In the genomic region with DNA sequence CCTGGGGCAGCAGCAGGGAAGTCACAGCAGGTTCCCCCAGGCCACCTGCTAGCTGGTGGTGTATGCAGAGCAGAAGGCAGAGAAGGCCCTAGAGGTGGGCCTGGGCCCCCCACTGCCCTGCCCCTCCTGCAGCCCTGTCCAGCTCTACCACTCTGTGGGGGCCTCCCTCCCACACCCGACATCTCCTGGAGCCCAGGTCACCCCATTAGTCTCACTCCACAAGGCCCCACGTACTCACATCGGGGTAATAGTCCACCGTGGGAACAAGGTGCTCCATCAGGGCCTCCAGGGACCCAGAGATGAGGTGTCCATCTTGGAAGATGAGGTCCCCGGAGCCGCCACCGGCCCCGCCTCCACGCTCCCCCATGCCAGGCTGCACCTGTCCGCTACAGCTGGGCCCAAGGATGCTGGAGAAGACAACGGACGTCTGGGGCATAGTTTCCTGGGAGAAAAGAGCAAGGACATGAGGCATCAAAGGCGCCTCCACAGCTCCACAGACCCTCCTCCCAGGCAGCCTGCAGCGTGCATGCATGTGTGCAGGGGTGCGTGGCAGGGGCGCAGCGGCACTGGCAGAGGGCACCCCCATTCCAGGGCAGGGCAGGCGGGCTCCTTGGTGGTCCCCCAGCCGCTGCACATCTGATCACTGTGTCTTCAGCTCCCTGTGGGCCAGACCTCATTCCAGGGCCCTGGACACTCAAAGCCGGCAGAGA, we compare ENCODE assay signal across 13 cellular contexts.
DNase-seq lines count a peak whose midpoint lies in the region; ATAC-seq, FAIRE-seq and TF ChIP-seq lines count a peak whose summit lies in the region.
"Had no signal": no experiment of that assay in that cellular context is flagged by ENCODE, and none has a peak within 500 bp of the region (broad histone marks: within the 10 kb centered on the region; RNA-seq: fewer than 3 reads in every experiment).

No MANE protein-coding gene starts in this region.

- H3K9me3 Mint-ChIP-seq in activated T-cell treated with anti-CD3 and anti-CD28 coated beads, Interleukin-2, amount 50 U/mL, for 24 hours = no peaks in the 10 kb centered on the region
- no peaks in the 10 kb centered on the region for H3K9me3 Mint-ChIP-seq in activated T-cell treated with anti-CD3 and anti-CD28 coated beads, Interleukin-2, amount 50 U/mL, for 72 hours
- no peaks in the 10 kb centered on the region for H3K9me3 Mint-ChIP-seq in activated B cell treated with CpG ODN at 0.5 μM for 24 hours
- H3K9me3 Mint-ChIP-seq: CD8-positive, alpha-beta memory T cell had no signal

- no peaks in the 10 kb centered on the region for H3K36me3 Mint-ChIP-seq in activated T-cell treated with anti-CD3 and anti-CD28 coated beads, Interleukin-2, amount 50 U/mL, for 24 hours (ENCODE audit: low read depth)
- no peaks in the 10 kb centered on the region for H3K36me3 Mint-ChIP-seq in activated T-cell treated with anti-CD3 and anti-CD28 coated beads, Interleukin-2, amount 50 U/mL, for 72 hours (ENCODE audit: insufficient read depth in 2 of 2)
- no peaks in the 10 kb centered on the region for H3K36me3 Mint-ChIP-seq in activated B cell treated with CpG ODN at 0.5 μM for 24 hours (ENCODE audit: low read depth)
- H3K36me3 Mint-ChIP-seq: CD8-positive, alpha-beta memory T cell had no signal

- no peaks in the 10 kb centered on the region for H3K36me3 ChIP-seq in kidney (ENCODE audit: control insufficient read depth in 1 of 2, insufficient read depth in 2 of 2, low read length in 2 of 2)
- no peaks in the 10 kb centered on the region for H3K36me3 ChIP-seq in suprapubic skin

- H3K4me1 ChIP-seq in kidney (ENCODE audit: control insufficient read depth in 1 of 2, insufficient read depth in 1 of 2, low read depth in 1 of 2, low read length in 2 of 2) (peaks cover 3 to 5% of the 10 kb centered on the region in 2 donors), suprapubic skin (peaks cover 14% of the 10 kb centered on the region)

- no peak overlapping the region for H3K4me3 ChIP-seq in kidney (ENCODE audit: low read length in 2 of 2)
- no peak overlapping the region for H3K4me3 ChIP-seq in suprapubic skin
- H3K4me3 ChIP-seq: SK-N-MC had no signal

- no peak for TF ChIP-seq CTCF in activated B cell treated with CpG ODN at 0.5 μM for 24 hours (IDR thresholded peaks at IDR 0.05)
- TF ChIP-seq CTCF in kidney (IDR thresholded peaks at IDR 0.05; ENCODE audit: borderline replicate concordance, extremely low read depth, insufficient read depth) = no peak
- TF ChIP-seq CTCF in suprapubic skin (IDR thresholded peaks at IDR 0.05) = no peak

- H3K9me3 ChIP-seq in kidney (ENCODE audit: control insufficient read depth in 1 of 2, low read length in 2 of 2) (no peaks in the 10 kb centered on the region), suprapubic skin (no peaks in the 10 kb centered on the region)

- intact Hi-C loops in activated B cell treated with CpG ODN at 0.5 μM for 24 hours (cut with micrococcal nuclease) (loop anchor here (1.0 to 10.0 kb wide), 2 partner anchors 256 to 571 kb away; a partner anchor contains a TSS), kidney (cut with DNase I) (no loop called here)

- TF ChIP-seq POLR2A in suprapubic skin (IDR thresholded peaks at IDR 0.05) = no peak

- POLR2A ChIA-PET in activated B cell treated with CpG ODN at 0.5 μM for 24 hours (lab: Charles Lee) = no interaction called here

- H3K27ac ChIP-seq in kidney (ENCODE audit: low read depth in 2 of 2, low read length in 2 of 2) (no peak overlapping the region), suprapubic skin (no peak overlapping the region)
- H3K27ac ChIP-seq: SK-N-MC had no signal

- H3K9ac ChIP-seq in kidney (ENCODE audit: low read length in 2 of 2) = no peak overlapping the region

- CTCF ChIA-PET in activated B cell treated with CpG ODN at 0.5 μM for 24 hours (lab: Charles Lee) = interaction anchor here (0.7 to 1.6 kb wide), 3 partner anchors 52 to 72 kb away, joined by 3 to 6 read pairs (median 3); a partner anchor contains a TSS

- 96% methylated on average over 6 of the region's 20 CpGs for WGBS in suprapubic skin

- ATAC-seq in activated T-cell treated with anti-CD3 and anti-CD28 coated beads, Interleukin-2, amount 50 U/mL, for 72 hours (replicated peaks in 1 of 2) = no peak
- ATAC-seq in activated B cell treated with CpG ODN at 0.5 μM for 24 hours (ENCODE audit: low read depth) (no peak), HG03565 (IDR thresholded peaks at IDR 0.05; ENCODE audit: unreplicated experiment) (no peak)

- no peak for TF ChIP-seq EP300 in suprapubic skin (IDR thresholded peaks at IDR 0.05)

- H3K27ac Mint-ChIP-seq in activated T-cell treated with anti-CD3 and anti-CD28 coated beads, Interleukin-2, amount 50 U/mL, for 24 hours = no peak overlapping the region
- no peak overlapping the region for H3K27ac Mint-ChIP-seq in activated T-cell treated with anti-CD3 and anti-CD28 coated beads, Interleukin-2, amount 50 U/mL, for 72 hours
- no peak overlapping the region for H3K27ac Mint-ChIP-seq in activated B cell treated with CpG ODN at 0.5 μM for 24 hours

- no peaks in the 10 kb centered on the region for H3K27me3 Mint-ChIP-seq in activated T-cell treated with anti-CD3 and anti-CD28 coated beads, Interleukin-2, amount 50 U/mL, for 24 hours
- no peaks in the 10 kb centered on the region for H3K27me3 Mint-ChIP-seq in activated T-cell treated with anti-CD3 and anti-CD28 coated beads, Interleukin-2, amount 50 U/mL, for 72 hours (ENCODE audit: low read depth)
- H3K27me3 Mint-ChIP-seq in activated B cell treated with CpG ODN at 0.5 μM for 24 hours = no peaks in the 10 kb centered on the region
- H3K27me3 Mint-ChIP-seq: CD8-positive, alpha-beta memory T cell had no signal

- peak; percentile 22 for DNase-seq in activated T-cell treated with anti-CD3 and anti-CD28 coated beads, Interleukin-2, amount 50 U/mL, for 24 hours
- DNase-seq in activated T-cell treated with anti-CD3 and anti-CD28 coated beads, Interleukin-2, amount 50 U/mL, for 72 hours = no peak
- DNase-seq in activated B cell treated with CpG ODN at 0.5 μM for 24 hours (peak; percentile 12), kidney (peak; percentile 67), suprapubic skin (ENCODE audit: low spot score in 2 of 2) (peak; percentile 49 to 72), NCI-H446 treated with DMSO at 0.1 percent for 48 hours (lab: John Stamatoyannopoulos, UW) (no peak), DMS79 treated with DMSO at 0.1 percent for 48 hours (lab: John Stamatoyannopoulos, UW) (no peak)
- DNase-seq: NCI-H510A treated with DMSO at 0.1 percent for 48 hours had no signal

- H3K4me3 Mint-ChIP-seq in activated T-cell treated with anti-CD3 and anti-CD28 coated beads, Interleukin-2, amount 50 U/mL, for 24 hours = no peak overlapping the region
- no peak overlapping the region for H3K4me3 Mint-ChIP-seq in activated T-cell treated with anti-CD3 and anti-CD28 coated beads, Interleukin-2, amount 50 U/mL, for 72 hours
- H3K4me3 Mint-ChIP-seq in activated B cell treated with CpG ODN at 0.5 μM for 24 hours = no peak overlapping the region
- H3K4me3 Mint-ChIP-seq: CD8-positive, alpha-beta memory T cell had no signal

- peaks cover 8% of the 10 kb centered on the region for H3K4me1 Mint-ChIP-seq in activated T-cell treated with anti-CD3 and anti-CD28 coated beads, Interleukin-2, amount 50 U/mL, for 24 hours (ENCODE audit: low read depth)
- H3K4me1 Mint-ChIP-seq in activated T-cell treated with anti-CD3 and anti-CD28 coated beads, Interleukin-2, amount 50 U/mL, for 72 hours (ENCODE audit: low read depth) = peaks cover 13% of the 10 kb centered on the region
- peaks cover 7% of the 10 kb centered on the region for H3K4me1 Mint-ChIP-seq in activated B cell treated with CpG ODN at 0.5 μM for 24 hours

- H3K27me3 ChIP-seq in suprapubic skin = no peaks in the 10 kb centered on the region

- no peak for FAIRE-seq in kidney (lab: Jason Lieb, UNC)
- FAIRE-seq: G401.6, keratinocyte had no signal

Comparison
In these comparisons a context has a peak if more than half of its experiments do, and no peak if none do; other contexts are left out.
1. DNase-seq: peak in activated T-cell treated with anti-CD3 and anti-CD28 coated beads, Interleukin-2, amount 50 U/mL, for 24 hours (single experiment), activated B cell treated with CpG ODN at 0.5 μM for 24 hours (single experiment), kidney (single experiment) and suprapubic skin (2 of 2); none in activated T-cell treated with anti-CD3 and anti-CD28 coated beads, Interleukin-2, amount 50 U/mL, for 72 hours (0 of 2), NCI-H446 treated with DMSO at 0.1 percent for 48 hours (single experiment) and DMS79 treated with DMSO at 0.1 percent for 48 hours (single experiment).